ENCODE assay signal across 9 cellular contexts in genomic region chr12:121872546-121873223, GRCh38. TPM values are rescaled to one million over a fixed set of nuclear protein-coding genes. Genes with fewer than 3 reads are reported as not detected.
DNase-seq lines count a peak whose midpoint lies in the region; ATAC-seq and TF ChIP-seq lines count a peak whose summit lies in the region.
"Had no signal": no experiment of that assay in that cellular context is flagged by ENCODE, and none has a peak within 500 bp of the region (broad histone marks: within the 10 kb centered on the region; RNA-seq: fewer than 3 reads in every experiment).

No MANE protein-coding gene starts in this region.

- in situ Hi-C loops in GM13977 (cut with MboI; ENCODE audit: low pct_unique_long_range_greater_than_20kb, low sequenced_read_pairs, unreplicated experiment), result no loop called here

- no peak overlapping the region for H3K27ac Mint-ChIP-seq in activated CD8-positive, alpha-beta memory T cell treated with anti-CD3 and anti-CD28 coated beads, Interleukin-2, amount 10 ng/mL, durations not matched to agents 7 days and 5 days
- H3K27ac Mint-ChIP-seq: activated naive CD8-positive, alpha-beta T cell treated with anti-CD3 and anti-CD28 coated beads, Interleukin-2, amount 10 ng/mL, durations not matched to agents 7 days and 5 days had no signal

- intact Hi-C loops in mucosa of descending colon (cut with DNase I, micrococcal nuclease), result no loop called here

- H3K9me3 Mint-ChIP-seq in activated CD8-positive, alpha-beta memory T cell treated with anti-CD3 and anti-CD28 coated beads, Interleukin-2, amount 10 ng/mL, durations not matched to agents 7 days and 5 days (ENCODE audit: low read depth), result no peaks in the 10 kb centered on the region
- H3K9me3 Mint-ChIP-seq: activated naive CD8-positive, alpha-beta T cell treated with anti-CD3 and anti-CD28 coated beads, Interleukin-2, amount 10 ng/mL, durations not matched to agents 7 days and 5 days had no signal

- no peaks in the 10 kb centered on the region for H3K36me3 ChIP-seq in MG63
- H3K36me3 ChIP-seq in mucosa of descending colon (ENCODE audit: low read depth), result no peaks in the 10 kb centered on the region

- peaks cover under 1% of the 10 kb centered on the region for H3K27me3 Mint-ChIP-seq in activated CD8-positive, alpha-beta memory T cell treated with anti-CD3 and anti-CD28 coated beads, Interleukin-2, amount 10 ng/mL, durations not matched to agents 7 days and 5 days

- CTCF ChIA-PET in activated CD8-positive, alpha-beta memory T cell treated with anti-CD3 and anti-CD28 coated beads, Interleukin-2, amount 10 ng/mL, durations not matched to agents 7 days and 5 days (lab: Charles Lee), result interaction anchor here (0.7 kb wide), 1 partner anchor 300 kb away, joined by 3 read pairs; no protein-coding TSS in a partner anchor

- DNase-seq in DMS 273 (lab: John Stamatoyannopoulos, UW; ENCODE audit: unreplicated experiment), result peak; percentile 86
- DNase-seq in MG63, result peak; percentile 91
- DNase-seq in cerebellar cortex (ENCODE audit: low spot score), result peak; percentile 93
- DNase-seq in mucosa of descending colon, result peak; percentile 55 to 62 (median 61)
- DNase-seq in GOT3 (lab: John Stamatoyannopoulos, UW), result no peak
- DNase-seq in GM13977 (ENCODE audit: low spot score), result no peak
- DNase-seq in activated CD8-positive, alpha-beta memory T cell treated with anti-CD3 and anti-CD28 coated beads, Interleukin-2, amount 10 ng/mL, durations not matched to agents 7 days and 5 days, result no peak
- no peak for DNase-seq in RPMI8226
- DNase-seq: activated naive CD8-positive, alpha-beta T cell treated with anti-CD3 and anti-CD28 coated beads, Interleukin-2, amount 10 ng/mL, durations not matched to agents 7 days and 5 days had no signal

- H3K9me3 ChIP-seq in MG63 (no peaks in the 10 kb centered on the region), mucosa of descending colon (no peaks in the 10 kb centered on the region)

- H3K4me3 Mint-ChIP-seq in activated CD8-positive, alpha-beta memory T cell treated with anti-CD3 and anti-CD28 coated beads, Interleukin-2, amount 10 ng/mL, durations not matched to agents 7 days and 5 days, result no peak overlapping the region
- H3K4me3 Mint-ChIP-seq: activated naive CD8-positive, alpha-beta T cell treated with anti-CD3 and anti-CD28 coated beads, Interleukin-2, amount 10 ng/mL, durations not matched to agents 7 days and 5 days had no signal

- no peaks in the 10 kb centered on the region for H3K36me3 Mint-ChIP-seq in activated CD8-positive, alpha-beta memory T cell treated with anti-CD3 and anti-CD28 coated beads, Interleukin-2, amount 10 ng/mL, durations not matched to agents 7 days and 5 days
- H3K36me3 Mint-ChIP-seq: activated naive CD8-positive, alpha-beta T cell treated with anti-CD3 and anti-CD28 coated beads, Interleukin-2, amount 10 ng/mL, durations not matched to agents 7 days and 5 days had no signal

- no peak overlapping the region for H3K4me3 ChIP-seq in MG63
- no peak overlapping the region for H3K4me3 ChIP-seq in mucosa of descending colon

- H3K4me1 ChIP-seq in mucosa of descending colon (ENCODE audit: low read depth), result peaks cover 2% of the 10 kb centered on the region

- TF ChIP-seq CTCF in mucosa of descending colon (IDR thresholded peaks at IDR 0.05) (no peak), GM13977 (IDR thresholded peaks at IDR 0.05; ENCODE audit: extremely low read depth, insufficient read depth, missing control alignments) (no peak)

- H3K4me1 Mint-ChIP-seq in activated CD8-positive, alpha-beta memory T cell treated with anti-CD3 and anti-CD28 coated beads, Interleukin-2, amount 10 ng/mL, durations not matched to agents 7 days and 5 days, result no peaks in the 10 kb centered on the region
- H3K4me1 Mint-ChIP-seq: activated naive CD8-positive, alpha-beta T cell treated with anti-CD3 and anti-CD28 coated beads, Interleukin-2, amount 10 ng/mL, durations not matched to agents 7 days and 5 days had no signal

- no peaks in the 10 kb centered on the region for H3K27me3 ChIP-seq in MG63

- ATAC-seq in mucosa of descending colon, result peak; percentile 75
- no peak for ATAC-seq in activated CD8-positive, alpha-beta memory T cell treated with anti-CD3 and anti-CD28 coated beads, Interleukin-2, amount 10 ng/mL, durations not matched to agents 7 days and 5 days

RNA-seq across cellular contexts. Expression of gene HPD, which starts 14.0 kb away (rescaled TPM):
- 0.56 and 3.1 TPM in 2 replicates for total RNA-seq in MG63 (2014; rRNA removed; shearing (Covaris generic); ENCODE audit: low replicate concordance)
- total RNA-seq in mucosa of descending colon, result 1 to 10 TPM in 1 of 3 donors, under 1 TPM in 1, not detected in 1; 0.63 to 1.0 TPM
- not detected for total RNA-seq in activated CD8-positive, alpha-beta memory T cell treated with anti-CD3 and anti-CD28 coated beads, Interleukin-2, amount 10 ng/mL, durations not matched to agents 7 days and 5 days
- total RNA-seq: activated naive CD8-positive, alpha-beta T cell treated with anti-CD3 and anti-CD28 coated beads, Interleukin-2, amount 10 ng/mL, durations not matched to agents 7 days and 5 days had no signal

RNA-seq across cellular contexts. Expression of gene PSMD9, which starts 15.9 kb away (rescaled TPM):
- 66.6 and 117 TPM in 2 replicates for total RNA-seq in MG63 (2014; rRNA removed; shearing (Covaris generic); ENCODE audit: low replicate concordance)
- total RNA-seq in mucosa of descending colon, result 10 to 100 TPM; 45.0 to 45.6 (median 45.2) TPM
- 10 to 100 TPM; 61.9 to 63.5 TPM for total RNA-seq in activated CD8-positive, alpha-beta memory T cell treated with anti-CD3 and anti-CD28 coated beads, Interleukin-2, amount 10 ng/mL, durations not matched to agents 7 days and 5 days

RNA-seq across cellular contexts. Expression of gene CFAP251, which starts 45.7 kb away (rescaled TPM):
- total RNA-seq in MG63 (2014; rRNA removed; shearing (Covaris generic); ENCODE audit: low replicate concordance), result 0.74 and 1.7 TPM in 2 replicates
- total RNA-seq in mucosa of descending colon, result under 1 TPM; 0.14 to 0.92 (median 0.55) TPM
- under 1 TPM; 0.21 to 0.35 TPM for total RNA-seq in activated CD8-positive, alpha-beta memory T cell treated with anti-CD3 and anti-CD28 coated beads, Interleukin-2, amount 10 ng/mL, durations not matched to agents 7 days and 5 days

Comparison
In these comparisons a context has a peak if more than half of its experiments do, and no peak if none do; other contexts are left out.
1. DNase-seq: peak in DMS 273 (single experiment), MG63 (single experiment), cerebellar cortex (single experiment) and mucosa of descending colon (3 of 3); none in GOT3 (single experiment), GM13977 (single experiment), activated CD8-positive, alpha-beta memory T cell treated with anti-CD3 and anti-CD28 coated beads, Interleukin-2, amount 10 ng/mL, durations not matched to agents 7 days and 5 days (single experiment) and RPMI8226 (single experiment).